15 cellular contexts compared by ENCODE assay signal in genomic region chr6:4345543-4345942, GRCh38.
"Had no signal": no experiment of that assay in that cellular context is flagged by ENCODE, and none has a peak within 500 bp of the region (broad histone marks: within the 10 kb centered on the region; RNA-seq: fewer than 3 reads in every experiment).

No MANE protein-coding gene starts in this region.

- H3K4me3 Mint-ChIP-seq: activated naive CD8-positive, alpha-beta T cell treated with anti-CD3 and anti-CD28 coated beads, Interleukin-2, amount 50 U/mL, for 24 hours; activated T-helper 17 cell treated with anti-CD3 and anti-CD28 coated beads, Interleukin-2, amount 50 U/mL, for 72 hours; dendritic cell treated with granulocyte-macrophage colony-stimulating factor and Interleukin-4, amounts not matched to agents 40 ng/mL and 50 ng/mL, for 4 days; naive B cell; stimulated activated effector memory CD8-positive, alpha-beta T cell treated with anti-CD3 and anti-CD28 coated beads, Interleukin-12 subunit alpha, Interleukin-12 subunit beta, amount 100 ng/mL, for 72 hours had no signal

- H3K4me3 ChIP-seq: thoracic aorta had no signal

- DNase-seq: activated CD4-positive, alpha-beta T cell treated with anti-CD3 and anti-CD28 coated beads, Interleukin-2, amount 50 U/mL, for 1 hour; activated naive CD4-positive, alpha-beta T cell treated with Interleukin-2 at 50 U/mL for 16 hours; activated naive CD8-positive, alpha-beta T cell treated with anti-CD3 and anti-CD28 coated beads, Interleukin-2, amount 50 U/mL, for 24 hours; aorta; effector memory CD4-positive, alpha-beta T cell; foreskin keratinocyte; glutamatergic neuron; mammary epithelial cell; naive B cell had no signal

- FAIRE-seq: urothelium cell line had no signal

- ATAC-seq: activated naive CD8-positive, alpha-beta T cell treated with anti-CD3 and anti-CD28 coated beads, Interleukin-2, amount 50 U/mL, for 24 hours; activated T-helper 17 cell treated with anti-CD3 and anti-CD28 coated beads, Interleukin-2, amount 50 U/mL, for 72 hours; foreskin keratinocyte; stimulated activated effector memory CD8-positive, alpha-beta T cell treated with anti-CD3 and anti-CD28 coated beads, Interleukin-12 subunit alpha, Interleukin-12 subunit beta, amount 100 ng/mL, for 72 hours had no signal

- H3K36me3 Mint-ChIP-seq: naive B cell; stimulated activated effector memory CD8-positive, alpha-beta T cell treated with anti-CD3 and anti-CD28 coated beads, Interleukin-12 subunit alpha, Interleukin-12 subunit beta, amount 100 ng/mL, for 72 hours had no signal

- H3K27ac Mint-ChIP-seq: activated naive CD8-positive, alpha-beta T cell treated with anti-CD3 and anti-CD28 coated beads, Interleukin-2, amount 50 U/mL, for 24 hours; activated T-helper 17 cell treated with anti-CD3 and anti-CD28 coated beads, Interleukin-2, amount 50 U/mL, for 72 hours; dendritic cell treated with granulocyte-macrophage colony-stimulating factor and Interleukin-4, amounts not matched to agents 40 ng/mL and 50 ng/mL, for 4 days; stimulated activated effector memory CD8-positive, alpha-beta T cell treated with anti-CD3 and anti-CD28 coated beads, Interleukin-12 subunit alpha, Interleukin-12 subunit beta, amount 100 ng/mL, for 72 hours had no signal

- H3K27me3 ChIP-seq: foreskin keratinocyte had no signal

- H3K9me3 ChIP-seq: thoracic aorta had no signal

- H2AFZ ChIP-seq: parathyroid adenoma had no signal

- H3K27ac ChIP-seq: parathyroid adenoma, thoracic aorta had no signal

- H3K9ac ChIP-seq: parathyroid adenoma had no signal

- H3K4me1 Mint-ChIP-seq: activated naive CD8-positive, alpha-beta T cell treated with anti-CD3 and anti-CD28 coated beads, Interleukin-2, amount 50 U/mL, for 24 hours; naive B cell had no signal

- H3K9me3 Mint-ChIP-seq: activated naive CD8-positive, alpha-beta T cell treated with anti-CD3 and anti-CD28 coated beads, Interleukin-2, amount 50 U/mL, for 24 hours; activated T-helper 17 cell treated with anti-CD3 and anti-CD28 coated beads, Interleukin-2, amount 50 U/mL, for 72 hours; dendritic cell treated with granulocyte-macrophage colony-stimulating factor and Interleukin-4, amounts not matched to agents 40 ng/mL and 50 ng/mL, for 4 days; naive B cell; stimulated activated effector memory CD8-positive, alpha-beta T cell treated with anti-CD3 and anti-CD28 coated beads, Interleukin-12 subunit alpha, Interleukin-12 subunit beta, amount 100 ng/mL, for 72 hours had no signal

- H3K79me2 ChIP-seq: parathyroid adenoma had no signal

- H3K36me3 ChIP-seq: thoracic aorta had no signal
